ENCODE assay signal across 20 cellular contexts in genomic region chr4:53545942-53546581, GRCh38. TPM values are rescaled to one million over a fixed set of nuclear protein-coding genes. Genes with fewer than 3 reads are reported as not detected.
"Had no signal": no experiment of that assay in that cellular context is flagged by ENCODE, and none has a peak within 500 bp of the region (broad histone marks: within the 10 kb centered on the region; RNA-seq: fewer than 3 reads in every experiment).

No MANE protein-coding gene starts in this region.

- H3K27ac ChIP-seq: esophagus muscularis mucosa, gastroesophageal sphincter, heart left ventricle, tibial nerve had no signal

- H3K9me3 Mint-ChIP-seq: activated naive CD4-positive, alpha-beta T cell treated with anti-CD3 and anti-CD28 coated beads, Interleukin-2, amount 50 U/mL, for 72 hours; activated T-helper 1 cell treated with anti-CD3 and anti-CD28 coated beads, Interleukin-12 subunit alpha, Interleukin-12 subunit beta, Interleukin-2, Interleukin-4 antibody, amounts not matched to agents 30 ng/mL and 10 ng/mL and 1 ng/mL, durations not matched to agents 14 hours and 24 hours and 36 hours; natural killer cell treated with Interleukin-12 subunit alpha and Interleukin-12 subunit beta and Interleukin-15 and Interleukin-18, amount 100 ng/mL, for 72 hours had no signal

- H3K27me3 ChIP-seq: esophagus muscularis mucosa, gastroesophageal sphincter, heart left ventricle, tibial nerve had no signal

- H3K4me3 ChIP-seq: esophagus muscularis mucosa, gastroesophageal sphincter, heart left ventricle, tibial nerve had no signal

- H3K36me3 Mint-ChIP-seq: natural killer cell treated with Interleukin-12 subunit alpha and Interleukin-12 subunit beta and Interleukin-15 and Interleukin-18, amount 100 ng/mL, for 72 hours had no signal

- DNase-seq: activated CD4-positive, alpha-beta T cell treated with anti-CD3 and anti-CD28 coated beads for 1 hour; activated CD4-positive, alpha-beta T cell treated with anti-CD3 and anti-CD28 coated beads, Interleukin-2, amount 50 U/mL, for 4 hours; activated gamma-delta T cell treated with Interleukin-2 at 50 U/mL for 16 hours; activated T-cell treated with anti-CD3 and anti-CD28 coated beads for 4 hours; effector CD8-positive, alpha-beta T cell; heart left ventricle; left ventricle myocardium superior; posterior cingulate gyrus; stimulated activated CD4-positive, alpha-beta T cell treated with anti-CD3 and anti-CD28 coated beads, Interleukin-12 subunit alpha, Interleukin-12 subunit beta, amount 100 ng/mL, for 4 hours; stimulated activated CD4-positive, alpha-beta T cell treated with anti-CD3 and anti-CD28 coated beads, Interleukin-1b, Interleukin-23, amount 100 ng/mL, for 48 hours; stimulated activated CD8-positive, alpha-beta memory T cell treated with anti-CD3 and anti-CD28 coated beads, Interleukin-4, amount 100 ng/mL, for 48 hours; stimulated activated naive CD8-positive, alpha-beta T cell treated with anti-CD3 and anti-CD28 coated beads, Interleukin-15, Interleukin-2, amounts not matched to agents 100 U/mL and 50 U/mL, for 24 hours had no signal

- H3K9me3 ChIP-seq: esophagus muscularis mucosa, gastroesophageal sphincter, heart left ventricle, tibial nerve had no signal

- H3K4me3 Mint-ChIP-seq: activated T-helper 1 cell treated with anti-CD3 and anti-CD28 coated beads, Interleukin-12 subunit alpha, Interleukin-12 subunit beta, Interleukin-2, Interleukin-4 antibody, amounts not matched to agents 30 ng/mL and 10 ng/mL and 1 ng/mL, durations not matched to agents 14 hours and 24 hours and 36 hours; natural killer cell treated with Interleukin-12 subunit alpha and Interleukin-12 subunit beta and Interleukin-15 and Interleukin-18, amount 100 ng/mL, for 72 hours; T-helper 1 cell treated with Interleukin-12 subunit alpha and Interleukin-12 subunit beta and Interleukin-4 antibody, amounts not matched to agents 30 μg/mL and 1 μg/mL, for 36 hours had no signal

- FAIRE-seq: urothelium cell line had no signal

- ATAC-seq: activated naive CD4-positive, alpha-beta T cell treated with anti-CD3 and anti-CD28 coated beads, Interleukin-2, amount 50 U/mL, for 72 hours; gastroesophageal sphincter; heart left ventricle; left ventricle myocardium superior; natural killer cell treated with Interleukin-12 subunit alpha and Interleukin-12 subunit beta and Interleukin-15 and Interleukin-18, amount 100 ng/mL, for 72 hours; stimulated activated naive CD8-positive, alpha-beta T cell treated with anti-CD3 and anti-CD28 coated beads, Interleukin-15, Interleukin-2, amounts not matched to agents 100 U/mL and 50 U/mL, for 24 hours had no signal

- H3K27ac Mint-ChIP-seq: activated naive CD4-positive, alpha-beta T cell treated with anti-CD3 and anti-CD28 coated beads, Interleukin-2, amount 50 U/mL, for 72 hours; activated T-helper 1 cell treated with anti-CD3 and anti-CD28 coated beads, Interleukin-12 subunit alpha, Interleukin-12 subunit beta, Interleukin-2, Interleukin-4 antibody, amounts not matched to agents 30 ng/mL and 10 ng/mL and 1 ng/mL, durations not matched to agents 14 hours and 24 hours and 36 hours; natural killer cell treated with Interleukin-12 subunit alpha and Interleukin-12 subunit beta and Interleukin-15 and Interleukin-18, amount 100 ng/mL, for 72 hours; T-helper 1 cell treated with Interleukin-12 subunit alpha and Interleukin-12 subunit beta and Interleukin-4 antibody, amounts not matched to agents 30 μg/mL and 1 μg/mL, for 36 hours had no signal

- H3K36me3 ChIP-seq: esophagus muscularis mucosa, gastroesophageal sphincter, heart left ventricle, tibial nerve had no signal

RNA-seq across cellular contexts. Expression of gene LNX1, which starts 45.2 kb away (rescaled TPM):
- total RNA-seq: activated naive CD4-positive, alpha-beta T cell treated with anti-CD3 and anti-CD28 coated beads, Interleukin-2, amount 50 U/mL, for 72 hours; activated T-helper 1 cell treated with anti-CD3 and anti-CD28 coated beads, Interleukin-12 subunit alpha, Interleukin-12 subunit beta, Interleukin-2, Interleukin-4 antibody, amounts not matched to agents 30 ng/mL and 10 ng/mL and 1 ng/mL, durations not matched to agents 14 hours and 24 hours and 36 hours; natural killer cell treated with Interleukin-12 subunit alpha and Interleukin-12 subunit beta and Interleukin-15 and Interleukin-18, amount 100 ng/mL, for 72 hours had no signal
